11 cellular contexts compared by ENCODE assay signal in the genomic region with DNA sequence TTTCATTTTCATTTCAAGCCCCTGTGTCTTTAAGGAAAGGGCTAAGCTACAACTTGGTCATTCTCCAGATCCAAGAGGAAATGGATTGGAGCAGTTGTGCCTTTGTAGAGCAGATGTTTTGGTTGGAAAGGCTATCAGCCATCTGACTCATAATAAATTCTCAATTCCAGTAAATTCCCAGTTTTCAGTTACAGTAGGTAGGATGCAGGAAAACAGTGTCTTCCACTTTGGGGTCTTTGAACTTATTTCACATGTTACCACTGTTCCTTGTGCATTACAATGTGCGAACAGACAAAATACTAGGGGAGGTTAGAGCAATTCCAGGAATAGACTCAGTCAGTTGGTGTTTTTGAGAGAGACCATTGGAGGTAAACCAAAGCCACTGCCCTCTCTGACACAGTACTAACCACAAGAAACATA.
DNase-seq lines count a peak whose midpoint lies in the region; ATAC-seq, FAIRE-seq and TF ChIP-seq lines count a peak whose summit lies in the region.
"Had no signal": no experiment of that assay in that cellular context is flagged by ENCODE, and none has a peak within 500 bp of the region (broad histone marks: within the 10 kb centered on the region; RNA-seq: fewer than 3 reads in every experiment).

No MANE protein-coding gene starts in this region.

- no peak overlapping the region for H3K27ac ChIP-seq in AG04450 (ENCODE audit: low read depth, low read length)
- peak overlapping the region; percentile 83 for H3K27ac ChIP-seq in osteoblast (ENCODE audit: low read depth, low read length)
- H3K27ac ChIP-seq: BLaER1 treated with 17β-estradiol and CSF1 and Interleukin-3, amounts not matched to agents 10 nM and 100 nM had no signal

- POLR2A ChIA-PET in AG04450 (lab: Yijun Ruan, JAX): interaction anchor here (1.0 to 1.2 kb wide), 2 partner anchors 56 to 199 kb away, joined by 3 read pairs; no protein-coding TSS in a partner anchor

- no peaks in the 10 kb centered on the region for H4K20me1 ChIP-seq in osteoblast (ENCODE audit: insufficient read depth, low read length)
- H4K20me1 ChIP-seq: BLaER1 treated with 17β-estradiol and CSF1 and Interleukin-3, amounts not matched to agents 10 nM and 100 nM had no signal

- H2AFZ ChIP-seq in osteoblast (ENCODE audit: low read length): no peak overlapping the region

- peaks cover 51% of the 10 kb centered on the region for H3K4me1 ChIP-seq in osteoblast (ENCODE audit: insufficient read depth, low read length)
- H3K4me1 ChIP-seq: HAP-1 had no signal

- no peak overlapping the region for H3K4me3 ChIP-seq in AG04450 (ENCODE audit: low read depth, low read length)
- H3K4me3 ChIP-seq in MG63: peak overlapping the region; percentile 19
- no peak overlapping the region for H3K4me3 ChIP-seq in epithelial cell of esophagus (ENCODE audit: low read length)
- H3K4me3 ChIP-seq in osteoblast (ENCODE audit: insufficient read depth, low read length): peak overlapping the region; percentile 12
- H3K4me3 ChIP-seq: BLaER1 treated with 17β-estradiol and CSF1 and Interleukin-3, amounts not matched to agents 10 nM and 100 nM; HAP-1 had no signal

- peak; percentile 51 for DNase-seq in AG04450 (ENCODE audit: low read depth, low spot score)
- DNase-seq in MG63: peak; percentile 16
- peak; percentile 20 for DNase-seq in epithelial cell of esophagus (ENCODE audit: low read depth)
- no peak for DNase-seq in osteoblast (ENCODE audit: insufficient read length, low spot score, missing footprints)
- no peak for DNase-seq in SW 1271 (lab: John Stamatoyannopoulos, UW)
- no peak for DNase-seq in GM12891 (ENCODE audit: insufficient read length, low spot score)
- DNase-seq in COR-L47 (lab: John Stamatoyannopoulos, UW): no peak
- DNase-seq: activated CD4-positive, alpha-beta T cell treated with anti-CD3 and anti-CD28 coated beads for 48 hours had no signal

- TF ChIP-seq POLR2A in GM12891 (IDR thresholded peaks at IDR 0.05; ENCODE audit: low read depth, low read length): no peak

- no peak for FAIRE-seq in GM12891 (lab: Jason Lieb, UNC)

- TF ChIP-seq CTCF in AG04450 (IDR thresholded peaks at IDR 0.05; ENCODE audit: low read depth, low read length): no peak
- no peak for TF ChIP-seq CTCF in epithelial cell of esophagus (IDR thresholded peaks at IDR 0.05; ENCODE audit: insufficient read depth, low read depth, low read length, missing control alignments)
- TF ChIP-seq CTCF in osteoblast (IDR thresholded peaks at IDR 0.05; ENCODE audit: extremely low read depth, low read depth, low read length): no peak

- peak overlapping the region; percentile 72 for H3K4me2 ChIP-seq in osteoblast (ENCODE audit: insufficient read depth, low read length)
- H3K4me2 ChIP-seq: BLaER1 treated with 17β-estradiol and CSF1 and Interleukin-3, amounts not matched to agents 10 nM and 100 nM had no signal

- no peaks in the 10 kb centered on the region; the same call in 1 of the 2 replicates for H3K36me3 ChIP-seq in MG63
- no peaks in the 10 kb centered on the region for H3K36me3 ChIP-seq in osteoblast (ENCODE audit: insufficient read depth, low read length)
- H3K36me3 ChIP-seq: HAP-1 had no signal

- H3K79me2 ChIP-seq in osteoblast (ENCODE audit: insufficient read depth, low read length): peaks cover 3% of the 10 kb centered on the region

- CTCF ChIA-PET in AG04450 (lab: Charles Lee): interaction anchor here (0.7 to 1.1 kb wide), 2 partner anchors 419 to 464 kb away, joined by 3 read pairs; no protein-coding TSS in a partner anchor

- no peak for ATAC-seq in HG03571 (IDR thresholded peaks at IDR 0.05; ENCODE audit: unreplicated experiment)

- H3K9me3 ChIP-seq in AG04450 (ENCODE audit: control insufficient read depth, insufficient read depth, low read length): no peaks in the 10 kb centered on the region
- no peaks in the 10 kb centered on the region for H3K9me3 ChIP-seq in MG63
- H3K9me3 ChIP-seq in osteoblast (ENCODE audit: low read depth, low read length): no peaks in the 10 kb centered on the region
- H3K9me3 ChIP-seq: HAP-1 had no signal

- H3K27me3 ChIP-seq in AG04450 (ENCODE audit: control insufficient read depth, insufficient read depth, low read length) (no peaks in the 10 kb centered on the region), MG63 (no peaks in the 10 kb centered on the region), osteoblast (ENCODE audit: insufficient read depth, low read length) (no peaks in the 10 kb centered on the region)
- H3K27me3 ChIP-seq: BLaER1 treated with 17β-estradiol and CSF1 and Interleukin-3, amounts not matched to agents 10 nM and 100 nM had no signal

TF ChIP-seq in GM12891, 5 proteins besides CTCF, POLR2A, EP300 and RAD21:
- no peak for TF ChIP-seq PAX5 (IDR thresholded peaks at IDR 0.05; ENCODE audit: insufficient read depth, low read length, severe bottlenecking)
- no peak for TF ChIP-seq TAF1 (IDR thresholded peaks at IDR 0.05; ENCODE audit: low read depth, low read length)
- no peak for TF ChIP-seq POLR2AphosphoS5 (IDR thresholded peaks at IDR 0.05; ENCODE audit: low read depth, low read length)
- no peak for TF ChIP-seq POU2F2 (IDR thresholded peaks at IDR 0.05; ENCODE audit: low read depth, low read length)
- TF ChIP-seq SPI1 (IDR thresholded peaks at IDR 0.05; ENCODE audit: low read depth, low read length): no peak

Comparison
In these comparisons a context has a peak if more than half of its experiments do, and no peak if none do; other contexts are left out.
1. DNase-seq: peak in AG04450 (single experiment), MG63 (single experiment) and epithelial cell of esophagus (single experiment); none in osteoblast (single experiment), SW 1271 (0 of 2), GM12891 (single experiment) and COR-L47 (single experiment).
2. H3K4me3 ChIP-seq: peak in MG63 (single experiment) and osteoblast (single experiment); none in AG04450 (single experiment) and epithelial cell of esophagus (single experiment).